In genomic region chr3:131846296-131846924, GRCh38 we compare ENCODE assay signal across 17 cellular contexts.
DNase-seq lines count a peak whose midpoint lies in the region; ATAC-seq, FAIRE-seq and TF ChIP-seq lines count a peak whose summit lies in the region.
"Had no signal": no experiment of that assay in that cellular context is flagged by ENCODE, and none has a peak within 500 bp of the region (broad histone marks: within the 10 kb centered on the region; RNA-seq: fewer than 3 reads in every experiment).

No MANE protein-coding gene starts in this region.

- no peak overlapping the region for H3K9ac ChIP-seq in trophoblast cell (ENCODE audit: low read length)

- H3K9me3 ChIP-seq in trophoblast cell (ENCODE audit: insufficient read depth, low read depth, low read length) = no peaks in the 10 kb centered on the region

- no peak overlapping the region for H3K18ac ChIP-seq in trophoblast cell (ENCODE audit: low read length)

- H3K27ac ChIP-seq in trophoblast cell (ENCODE audit: low read depth, low read length) = no peak overlapping the region

- H3K4me1 ChIP-seq in trophoblast cell (ENCODE audit: control insufficient read depth in 1 of 2, insufficient read depth in 2 of 2, low read length in 2 of 2) = no peaks in the 10 kb centered on the region

- H2AK5ac ChIP-seq in trophoblast cell (ENCODE audit: low read length) = no peak overlapping the region

- no peak overlapping the region for H4K8ac ChIP-seq in trophoblast cell (ENCODE audit: low read depth, low read length)

- DNase-seq in GM12892 (ENCODE audit: insufficient read length) = no peak
- peak; percentile 65 to 83 for DNase-seq in trophoblast cell
- DNase-seq in activated naive CD4-positive, alpha-beta T cell (lab: John Stamatoyannopoulos, UW) = no peak
- DNase-seq in islet precursor cell = no peak
- DNase-seq in activated CD4-positive, alpha-beta T cell treated with anti-CD3 and anti-CD28 coated beads for 4 hours = no peak
- no peak for DNase-seq in NCI-H1436 (lab: John Stamatoyannopoulos, UW)
- DNase-seq: C1 segment of cervical spinal cord; Calu3; CD4-positive, alpha-beta T cell; DMS 273 treated with DMSO at 0.1 percent for 48 hours; H7; KG1 had no signal

- H2BK120ac ChIP-seq in trophoblast cell (ENCODE audit: insufficient read depth, low read length, poor library complexity) = no peak overlapping the region

- H2BK12ac ChIP-seq in trophoblast cell (ENCODE audit: low read length) = no peak overlapping the region

- H3K79me1 ChIP-seq in trophoblast cell (ENCODE audit: low read length) = no peaks in the 10 kb centered on the region

- no peak overlapping the region for H3K4me3 ChIP-seq in trophoblast cell (ENCODE audit: low read depth, low read length)
- H3K4me3 ChIP-seq: GM23338 had no signal

- H3K27me3 ChIP-seq in trophoblast cell (ENCODE audit: insufficient read depth, low read length) = no peaks in the 10 kb centered on the region

- no peak overlapping the region for H4K91ac ChIP-seq in trophoblast cell (ENCODE audit: low read depth, low read length)

- no peak overlapping the region for H3K23ac ChIP-seq in trophoblast cell (ENCODE audit: low read length)

- H3K14ac ChIP-seq in trophoblast cell (ENCODE audit: low read length) = no peak overlapping the region

- FAIRE-seq in GM12892 (lab: Jason Lieb, UNC) = peak; percentile 36
- FAIRE-seq: GM12891, GM18507 had no signal

- no peak overlapping the region for H3K4ac ChIP-seq in trophoblast cell (ENCODE audit: low read depth, low read length)

- no peaks in the 10 kb centered on the region for H3K79me2 ChIP-seq in trophoblast cell (ENCODE audit: control insufficient read depth, insufficient read depth, low read length, poor library complexity)

- H2AFZ ChIP-seq in trophoblast cell (ENCODE audit: insufficient read depth, low read length, poor library complexity) = no peak overlapping the region
- H2AFZ ChIP-seq: GM23338 had no signal

- no peak overlapping the region for H2BK5ac ChIP-seq in trophoblast cell (ENCODE audit: low read depth, low read length, poor library complexity)

- ATAC-seq in GM21717 (IDR thresholded peaks at IDR 0.05; ENCODE audit: unreplicated experiment) (peak; percentile 62), HG03565 (IDR thresholded peaks at IDR 0.05; ENCODE audit: unreplicated experiment) (peak; percentile 56)
- ATAC-seq: GM23338 had no signal

- no peak overlapping the region for H4K12ac ChIP-seq in trophoblast cell (ENCODE audit: low read depth, low read length)

- no peak overlapping the region for H3K4me2 ChIP-seq in trophoblast cell (ENCODE audit: low read length)
- H3K4me2 ChIP-seq: GM23338 had no signal

- no CpG with 5 or more reads among the region's 3 CpGs for WGBS in trophoblast cell (ENCODE audit: extremely low coverage, insufficient coverage, insufficient read length)

- TF ChIP-seq POLR2A in GM12892 (IDR thresholded peaks at IDR 0.05; ENCODE audit: low read depth, low read length) = no peak

- no peaks in the 10 kb centered on the region for H3K36me3 ChIP-seq in trophoblast cell (ENCODE audit: control insufficient read depth in 1 of 2, insufficient read depth in 2 of 2, low read length in 2 of 2)

Comparison
In these comparisons a context has a peak if more than half of its experiments do, and no peak if none do; other contexts are left out.
1. DNase-seq: peak in trophoblast cell (2 of 2); none in GM12892 (single experiment), activated naive CD4-positive, alpha-beta T cell (0 of 4), islet precursor cell (single experiment), activated CD4-positive, alpha-beta T cell treated with anti-CD3 and anti-CD28 coated beads for 4 hours (0 of 2) and NCI-H1436 (single experiment).